In genomic region chr4:123921339-123921738, GRCh38 we compare ENCODE assay signal across 20 cellular contexts.
DNase-seq lines count a peak whose midpoint lies in the region; ATAC-seq and TF ChIP-seq lines count a peak whose summit lies in the region.
"Had no signal": no experiment of that assay in that cellular context is flagged by ENCODE, and none has a peak within 500 bp of the region (broad histone marks: within the 10 kb centered on the region; RNA-seq: fewer than 3 reads in every experiment).

No MANE protein-coding gene starts in this region.

- no peaks in the 10 kb centered on the region for H3K79me2 ChIP-seq in OCI-LY7 (ENCODE audit: insufficient read depth, low read depth, low read length)

- no peaks in the 10 kb centered on the region for H3K9me3 ChIP-seq in OCI-LY7 (ENCODE audit: low read length)
- H3K9me3 ChIP-seq: A549, BLaER1 had no signal

- CTCF ChIA-PET in OCI-LY7 (lab: Charles Lee; ENCODE audit: unreplicated experiment), result no interaction called here

- no peak overlapping the region for H3K4me3 ChIP-seq in retinal pigment epithelial cell (ENCODE audit: low read length)
- no peak overlapping the region for H3K4me3 ChIP-seq in OCI-LY7 (ENCODE audit: low read depth, low read length, poor library complexity, severe bottlenecking)
- H3K4me3 ChIP-seq: A549, BLaER1, GM12878, GM23338 had no signal

- no peak overlapping the region for H3K27ac ChIP-seq in OCI-LY7 (ENCODE audit: low read depth, low read length, poor library complexity, severe bottlenecking)
- H3K27ac ChIP-seq: 22Rv1, A549, BLaER1 had no signal

- no peaks in the 10 kb centered on the region for H3K4me1 ChIP-seq in OCI-LY7 (ENCODE audit: insufficient read depth, low read length, poor library complexity, severe bottlenecking)
- H3K4me1 ChIP-seq: A549, BLaER1 had no signal

- H4K20me1 ChIP-seq in OCI-LY7 (ENCODE audit: insufficient read depth, low read length), result no peaks in the 10 kb centered on the region
- H4K20me1 ChIP-seq: BLaER1 had no signal

- no peak overlapping the region for H2AFZ ChIP-seq in OCI-LY7 (ENCODE audit: low read length)
- H2AFZ ChIP-seq: GM23338 had no signal

- ATAC-seq in Right ventricle myocardium superior (ENCODE audit: poor library complexity) (peak; percentile 34), left ventricle myocardium superior (no peak), HG03095 (IDR thresholded peaks at IDR 0.05; ENCODE audit: unreplicated experiment) (no peak)
- ATAC-seq: A549, GM12878, GM23338, HCT116, HepG2 had no signal

- H3K36me3 ChIP-seq in OCI-LY7 (ENCODE audit: insufficient read depth, low read length), result no peaks in the 10 kb centered on the region
- H3K36me3 ChIP-seq: BLaER1 had no signal

- TF ChIP-seq CTCF in retinal pigment epithelial cell (conservative IDR thresholded peaks at IDR 0.05; ENCODE audit: low read depth, low read length) (no peak), OCI-LY7 (conservative IDR thresholded peaks at IDR 0.05; ENCODE audit: low read length) (no peak)

- intact Hi-C loops in Right ventricle myocardium superior (cut with DNase I), result no loop called here
- intact Hi-C loops in left ventricle myocardium superior (cut with micrococcal nuclease), result no loop called here
- intact Hi-C loops in OCI-LY7 (cut with micrococcal nuclease; ENCODE audit: unreplicated experiment), result no loop called here

- no TSS peak for BruUV-seq in OCI-LY7 (replicated peaks; lab: Mats Ljungman, UMichigan)

- DNase-seq in Right ventricle myocardium superior, result no peak
- DNase-seq in left ventricle myocardium superior, result no peak
- peak; percentile 71 for DNase-seq in NCI-H82 treated with DMSO at 0.1 percent for 48 hours (lab: John Stamatoyannopoulos, UW; ENCODE audit: unreplicated experiment)
- DNase-seq in amniotic epithelial cell (ENCODE audit: low read depth), result peak; percentile 24
- peak; percentile 25 for DNase-seq in retinal pigment epithelial cell (ENCODE audit: low read depth)
- no peak for DNase-seq in OCI-LY7 (ENCODE audit: low spot score)
- DNase-seq in DMS 273 treated with DMSO at 0.1 percent for 48 hours (lab: John Stamatoyannopoulos, UW), result no peak
- DNase-seq: CD4-positive, alpha-beta memory T cell; DMS53; DND-41; EL; HFFc6 had no signal

- POLR2A ChIA-PET in OCI-LY7 (lab: Charles Lee), result interaction anchor here (0.7 kb wide), 1 partner anchor 385 kb away, joined by 3 read pairs; no protein-coding TSS in a partner anchor

- H3K9me2 ChIP-seq in OCI-LY7 (ENCODE audit: insufficient read depth, low read length), result no peaks in the 10 kb centered on the region

- no peak overlapping the region for H3K4me2 ChIP-seq in OCI-LY7 (ENCODE audit: low read length)
- H3K4me2 ChIP-seq: A549, BLaER1, GM23338 had no signal

Comparison
In these comparisons a context has a peak if more than half of its experiments do, and no peak if none do; other contexts are left out.
1. DNase-seq: peak in NCI-H82 treated with DMSO at 0.1 percent for 48 hours (single experiment), amniotic epithelial cell (single experiment) and retinal pigment epithelial cell (single experiment); none in Right ventricle myocardium superior (single experiment), left ventricle myocardium superior (single experiment), OCI-LY7 (single experiment) and DMS 273 treated with DMSO at 0.1 percent for 48 hours (single experiment).